8 cellular contexts compared by ENCODE assay signal in the genomic region with DNA sequence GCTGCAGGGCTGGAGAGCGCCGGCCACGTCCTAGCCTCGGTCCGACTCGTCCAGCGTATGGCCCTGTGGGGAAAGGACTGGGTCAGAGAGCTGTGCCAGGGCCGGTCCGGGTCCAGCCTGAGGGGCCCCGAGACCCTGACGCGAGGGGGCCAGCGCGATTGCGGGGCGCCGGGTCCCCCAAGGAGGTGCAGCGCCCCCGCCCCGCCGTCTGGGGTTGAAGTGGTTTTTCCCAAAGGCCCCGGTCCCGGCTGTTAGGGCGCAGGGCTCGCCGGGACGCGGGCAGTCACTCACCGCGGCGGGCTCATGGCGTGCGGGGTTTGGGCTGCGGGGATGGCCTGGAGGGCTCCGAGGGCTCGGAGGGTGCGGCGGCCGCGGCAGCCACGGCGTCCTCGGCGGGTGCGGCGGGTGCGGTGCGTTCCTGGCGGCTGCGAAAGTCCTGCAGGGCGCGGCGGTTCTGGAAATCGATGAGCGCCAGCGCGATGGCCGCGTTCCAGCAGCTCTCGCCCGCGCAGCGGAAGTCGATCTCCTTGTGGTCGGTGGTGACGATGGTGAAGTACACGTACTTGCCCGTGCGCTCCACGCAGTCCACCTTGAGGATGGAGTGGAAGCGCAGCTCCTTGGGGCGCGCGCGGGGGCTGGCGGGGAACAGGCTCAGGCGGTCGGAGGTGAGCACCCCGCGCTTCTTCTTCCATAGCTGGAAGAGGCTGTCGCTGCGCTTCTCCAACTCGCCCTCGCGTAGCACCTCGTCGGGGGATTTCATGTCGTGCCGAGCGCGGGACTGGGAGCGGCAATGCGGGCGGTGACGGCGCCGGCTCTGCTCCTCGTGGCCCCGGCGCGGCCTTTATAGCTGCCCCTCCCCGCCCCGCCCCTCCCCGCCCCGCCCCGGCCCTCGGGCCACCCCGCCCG. TPM values are rescaled to one million over a fixed set of nuclear protein-coding genes. Genes with fewer than 3 reads are reported as not detected.
DNase-seq lines count a peak whose midpoint lies in the region; ATAC-seq and TF ChIP-seq lines count a peak whose summit lies in the region.

PHLDA2 (minus strand) TSS at position 816 of the 906 bp plus-strand sequence; CDS start at position 760, 56 bp downstream.

- in situ Hi-C loops in astrocyte of the cerebellum (cut with HindIII; ENCODE audit: low sequenced_read_pairs) = no loop called here

- H3K9me3 Mint-ChIP-seq in HFFc6 = no peaks in the 10 kb centered on the region

- peaks cover 43% of the 10 kb centered on the region for H3K4me1 ChIP-seq in skeletal muscle satellite cell (ENCODE audit: control insufficient read depth, insufficient read depth, low read length)

- no peaks in the 10 kb centered on the region for H3K27me3 ChIP-seq in AG04450 (ENCODE audit: control insufficient read depth, insufficient read depth, low read length)
- no peaks in the 10 kb centered on the region for H3K27me3 ChIP-seq in skeletal muscle satellite cell (ENCODE audit: control insufficient read depth, insufficient read depth, low read length)

- H3K27ac ChIP-seq in AG04450 (ENCODE audit: low read depth, low read length) = peak within 1 kb of the TSS; percentile 92

- peak within 1 kb of the TSS; percentile 87 for H3K4me2 ChIP-seq in skeletal muscle satellite cell (ENCODE audit: low read length)

- H3K27ac Mint-ChIP-seq in HFFc6 = peak within 1 kb of the TSS; percentile 96

- H3K4me3 ChIP-seq in AG04450 (ENCODE audit: low read depth, low read length) (peak within 1 kb of the TSS; percentile 77), astrocyte of the cerebellum (ENCODE audit: low read depth, low read length) (peak within 1 kb of the TSS; percentile 62), iPS-11a (ENCODE audit: low read depth, low read length) (peak within 1 kb of the TSS; percentile 55), skeletal muscle satellite cell (ENCODE audit: low read length) (peak within 1 kb of the TSS; percentile 72)

- H3K9me3 ChIP-seq in AG04450 (ENCODE audit: control insufficient read depth, insufficient read depth, low read length) = no peaks in the 10 kb centered on the region; the same call in 1 of the 2 replicates
- H3K9me3 ChIP-seq in skeletal muscle satellite cell (replicated peaks; ENCODE audit: low read length) = no peaks in the 10 kb centered on the region

- H3K4me1 Mint-ChIP-seq in HFFc6 (ENCODE audit: low read depth) = peaks cover 32% of the 10 kb centered on the region

- H3K4me3 Mint-ChIP-seq in HFFc6 = peak within 1 kb of the TSS; percentile 96

- H3K9ac ChIP-seq in skeletal muscle satellite cell (ENCODE audit: low read depth, low read length) = peak within 1 kb of the TSS; percentile 87

- POLR2A ChIA-PET in AG04450 (lab: Yijun Ruan, JAX) = interaction anchor here (0.6 to 2.8 kb wide), 23 partner anchors 9 to 528 kb away, joined by 3 to 32 read pairs (median 4); partner anchors contain the start of genes CARS1, CDKN1C, NAP1L4 and TSSC4

- CTCF ChIA-PET in AG04450 (lab: Charles Lee) = interaction anchor here (0.6 to 2.3 kb wide), 5 partner anchors 12 to 398 kb away, joined by 3 to 15 read pairs (median 4); no protein-coding TSS in a partner anchor

- TF ChIP-seq CTCF in AG04450 (IDR thresholded peaks at IDR 0.05; ENCODE audit: low read depth, low read length) (0 out of 2 replicates have a peak, but pooled peaks have one; percentile 1), HFFc6 (IDR thresholded peaks at IDR 0.05) (peak; percentile 50), astrocyte of the cerebellum (IDR thresholded peaks at IDR 0.05; ENCODE audit: low read depth, low read length, missing control alignments) (no peak)

- DNase-seq in AG04450 (ENCODE audit: low read depth, low spot score) (peak; percentile 48), HFFc6 (peak; percentile 73), T follicular helper cell (ENCODE audit: low read depth) (peak; percentile 31), astrocyte of the cerebellum (ENCODE audit: low read depth) (no peak)

- H3K36me3 Mint-ChIP-seq in HFFc6 (ENCODE audit: low read depth) = peaks cover 14% of the 10 kb centered on the region; the same call in 1 of the 2 replicates

- peaks cover 7% of the 10 kb centered on the region for H3K27me3 Mint-ChIP-seq in HFFc6 (ENCODE audit: insufficient read depth)

- ATAC-seq in GM21825 (IDR thresholded peaks at IDR 0.05; ENCODE audit: unreplicated experiment) (no peak), HG03354 (IDR thresholded peaks at IDR 0.05; ENCODE audit: poor library complexity, severe bottlenecking, unreplicated experiment) (no peak)

- no peaks in the 10 kb centered on the region for H3K36me3 ChIP-seq in skeletal muscle satellite cell (ENCODE audit: insufficient read depth, low read length)

RNA-seq across cellular contexts. Expression of gene PHLDA2, which starts in this region (rescaled TPM):
- polyA plus RNA-seq in AG04450 (2011; rRNA removed) = 9.6 and 14.4 TPM in 2 replicates
- polyA minus RNA-seq in AG04450 (2011; rRNA and poly(A)+ RNA removed) = 3.2 and 3.6 TPM in 2 replicates
- 100 to 1,000 TPM; 102 to 149 (median 125) TPM for total RNA-seq in HFFc6 (2021; fragmentation: NEBNext Ultra II Directional; extraction: Animal tissue kit (Norgen Biotek cat#: 25700))
- total RNA-seq in skeletal muscle satellite cell (2012; rRNA removed) = 11.8 and 15.5 TPM in 2 replicates
